Comparison of ENCODE assay signal across 1 cellular context in the genomic region with DNA sequence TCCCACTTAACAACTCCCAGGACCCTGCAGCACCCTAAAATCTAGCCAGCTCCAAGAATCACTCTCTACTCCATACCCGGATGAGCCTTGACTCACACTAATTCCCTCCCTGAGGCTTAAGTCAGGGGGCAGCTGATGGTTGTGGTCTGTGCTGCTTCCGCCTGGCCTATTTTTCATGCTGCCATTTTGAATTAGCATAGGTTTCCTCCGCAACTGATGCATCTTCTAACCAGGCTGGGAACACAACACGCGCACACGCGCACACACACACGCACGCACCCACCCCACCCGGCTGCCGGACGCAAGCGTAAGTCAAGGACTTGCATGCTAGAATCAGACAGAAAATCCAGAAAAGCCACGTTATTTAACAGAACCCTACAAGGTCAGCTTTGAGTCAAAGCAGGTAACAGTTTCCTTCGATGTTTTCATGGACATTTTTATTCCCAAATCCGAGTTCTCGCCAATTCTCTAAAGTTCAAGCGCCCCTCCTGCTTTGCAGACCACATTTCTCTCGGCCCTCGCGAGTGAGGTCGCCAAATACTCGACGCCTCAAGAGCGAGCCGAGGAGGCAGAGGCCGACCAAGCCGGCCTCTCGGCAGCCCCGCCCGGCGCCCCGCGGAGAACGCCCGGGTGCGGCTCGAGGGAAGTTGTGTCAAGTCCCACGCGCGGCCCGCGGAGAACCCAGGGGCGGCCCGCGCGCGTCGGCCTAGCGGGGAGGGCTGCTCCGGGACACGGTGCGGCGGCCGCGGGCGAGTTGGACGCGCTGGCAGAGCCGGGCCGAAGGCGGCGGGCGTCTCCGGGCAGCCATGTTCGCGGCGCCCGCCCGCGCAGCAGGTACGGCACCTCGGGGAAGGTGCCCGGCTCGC.
A peak's percentile ranks its signal among the peaks of the same experiment; 100 is the strongest.
TF ChIP-seq lines count a peak whose summit lies in the region.

No MANE protein-coding gene starts in this region.

TF ChIP-seq in GM12878, 131 proteins besides CTCF, POLR2A, EP300 and RAD21 (continued from another document and continues in another):
- TF ChIP-seq, protein P1, sequence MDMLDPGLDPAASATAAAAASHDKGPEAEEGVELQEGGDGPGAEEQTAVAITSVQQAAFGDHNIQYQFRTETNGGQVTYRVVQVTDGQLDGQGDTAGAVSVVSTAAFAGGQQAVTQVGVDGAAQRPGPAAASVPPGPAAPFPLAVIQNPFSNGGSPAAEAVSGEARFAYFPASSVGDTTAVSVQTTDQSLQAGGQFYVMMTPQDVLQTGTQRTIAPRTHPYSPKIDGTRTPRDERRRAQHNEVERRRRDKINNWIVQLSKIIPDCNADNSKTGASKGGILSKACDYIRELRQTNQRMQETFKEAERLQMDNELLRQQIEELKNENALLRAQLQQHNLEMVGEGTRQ (IDR thresholded peaks at IDR 0.05; ENCODE audit: borderline replicate concordance, low read depth, low read length): no peak; the same call in 1 of the 2 replicates
- no peak for TF ChIP-seq MTA3 (IDR thresholded peaks at IDR 0.05; ENCODE audit: borderline replicate concordance, low read length)
- no peak for TF ChIP-seq NFYA (IDR thresholded peaks at IDR 0.05; ENCODE audit: borderline replicate concordance, low read depth, low read length)
- no peak for TF ChIP-seq TCF3 (IDR thresholded peaks at IDR 0.05; ENCODE audit: borderline replicate concordance, insufficient read depth, low read depth, low read length)
- TF ChIP-seq HDAC2 (IDR thresholded peaks at IDR 0.05): no peak
- peak; percentile 96 for TF ChIP-seq YY1 (IDR thresholded peaks at IDR 0.05; ENCODE audit: low read depth, low read length)
- TF ChIP-seq FOXK2 (IDR thresholded peaks at IDR 0.05): peak; percentile 34; the same call in 1 of the 2 replicates
- TF ChIP-seq KAT2A (conservative IDR thresholded peaks at IDR 0.05; ENCODE audit: control insufficient read depth, low read depth, low read length): no peak
- TF ChIP-seq, protein P2, sequence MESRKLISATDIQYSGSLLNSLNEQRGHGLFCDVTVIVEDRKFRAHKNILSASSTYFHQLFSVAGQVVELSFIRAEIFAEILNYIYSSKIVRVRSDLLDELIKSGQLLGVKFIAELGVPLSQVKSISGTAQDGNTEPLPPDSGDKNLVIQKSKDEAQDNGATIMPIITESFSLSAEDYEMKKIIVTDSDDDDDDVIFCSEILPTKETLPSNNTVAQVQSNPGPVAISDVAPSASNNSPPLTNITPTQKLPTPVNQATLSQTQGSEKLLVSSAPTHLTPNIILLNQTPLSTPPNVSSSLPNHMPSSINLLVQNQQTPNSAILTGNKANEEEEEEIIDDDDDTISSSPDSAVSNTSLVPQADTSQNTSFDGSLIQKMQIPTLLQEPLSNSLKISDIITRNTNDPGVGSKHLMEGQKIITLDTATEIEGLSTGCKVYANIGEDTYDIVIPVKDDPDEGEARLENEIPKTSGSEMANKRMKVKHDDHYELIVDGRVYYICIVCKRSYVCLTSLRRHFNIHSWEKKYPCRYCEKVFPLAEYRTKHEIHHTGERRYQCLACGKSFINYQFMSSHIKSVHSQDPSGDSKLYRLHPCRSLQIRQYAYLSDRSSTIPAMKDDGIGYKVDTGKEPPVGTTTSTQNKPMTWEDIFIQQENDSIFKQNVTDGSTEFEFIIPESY (IDR thresholded peaks at IDR 0.05): no peak
- TF ChIP-seq IKZF2 (IDR thresholded peaks at IDR 0.05): 0 out of 4 replicates have a peak, but pooled peaks of 1 of the 2 experiments have one; percentile 8
- TF ChIP-seq ESRRA (IDR thresholded peaks at IDR 0.05; ENCODE audit: low read length): no peak
- TF ChIP-seq DPF2 (IDR thresholded peaks at IDR 0.05): 0 out of 2 replicates have a peak, but pooled peaks have one; percentile 47
- TF ChIP-seq SREBF1 (IDR thresholded peaks at IDR 0.05; ENCODE audit: low read length): no peak
- TF ChIP-seq CHD2 (IDR thresholded peaks at IDR 0.05; ENCODE audit: borderline replicate concordance, low read depth, low read length): peak; percentile 72; the same call in 1 of the 2 replicates
- peak; percentile 43; the same call in 1 of the 2 replicates for TF ChIP-seq CBFB (IDR thresholded peaks at IDR 0.05; ENCODE audit: low read depth)
- peak; percentile 33; the same call in 1 of the 2 replicates for TF ChIP-seq NRF1 (conservative IDR thresholded peaks at IDR 0.05; ENCODE audit: low read depth, low read length)
- TF ChIP-seq CBX5 (IDR thresholded peaks at IDR 0.05; ENCODE audit: low read depth): 0 out of 2 replicates have a peak, but pooled peaks have one; percentile 33
- TF ChIP-seq SMAD1 (IDR thresholded peaks at IDR 0.05; ENCODE audit: low read depth, partially characterized antibody): peak; percentile 33
- TF ChIP-seq MEF2B (IDR thresholded peaks at IDR 0.05; ENCODE audit: partially characterized antibody, poor library complexity, severe bottlenecking): no peak
- no peak for TF ChIP-seq FOXM1 (IDR thresholded peaks at IDR 0.05; ENCODE audit: low read depth, low read length)
- peak; percentile 66 for TF ChIP-seq IKZF1 (conservative IDR thresholded peaks at IDR 0.05)
- no peak for TF ChIP-seq PAX8 (IDR thresholded peaks at IDR 0.05)
- TF ChIP-seq KDM1A (IDR thresholded peaks at IDR 0.05; ENCODE audit: borderline replicate concordance): no peak
- TF ChIP-seq KLF5 (IDR thresholded peaks at IDR 0.05; ENCODE audit: partially characterized antibody): no peak
- TF ChIP-seq NR2F1 (conservative IDR thresholded peaks at IDR 0.05): 0 out of 2 replicates have a peak, but pooled peaks have one; percentile 17
- TF ChIP-seq ZNF207 (IDR thresholded peaks at IDR 0.05; ENCODE audit: borderline replicate concordance): no peak
- TF ChIP-seq WRNIP1 (IDR thresholded peaks at IDR 0.05; ENCODE audit: borderline replicate concordance, low read depth, low read length): no peak
- TF ChIP-seq, protein P3, sequence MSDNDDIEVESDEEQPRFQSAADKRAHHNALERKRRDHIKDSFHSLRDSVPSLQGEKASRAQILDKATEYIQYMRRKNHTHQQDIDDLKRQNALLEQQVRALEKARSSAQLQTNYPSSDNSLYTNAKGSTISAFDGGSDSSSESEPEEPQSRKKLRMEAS (IDR thresholded peaks at IDR 0.05; ENCODE audit: low read depth, low read length): no peak
- no peak for TF ChIP-seq BRCA1 (IDR thresholded peaks at IDR 0.05; ENCODE audit: low read depth, low read length)
- TF ChIP-seq TARDBP (IDR thresholded peaks at IDR 0.05; ENCODE audit: borderline replicate concordance): peak; percentile 67; the same call in 1 of the 2 replicates
- TF ChIP-seq MTA2 (IDR thresholded peaks at IDR 0.05; ENCODE audit: low read depth): no peak
- no peak for TF ChIP-seq SMAD5 (IDR thresholded peaks at IDR 0.05; ENCODE audit: low read depth)
- TF ChIP-seq JUNB (IDR thresholded peaks at IDR 0.05): no peak
- TF ChIP-seq SP1 (IDR thresholded peaks at IDR 0.05; ENCODE audit: low read depth, low read length): no peak
- TF ChIP-seq, protein P4, sequence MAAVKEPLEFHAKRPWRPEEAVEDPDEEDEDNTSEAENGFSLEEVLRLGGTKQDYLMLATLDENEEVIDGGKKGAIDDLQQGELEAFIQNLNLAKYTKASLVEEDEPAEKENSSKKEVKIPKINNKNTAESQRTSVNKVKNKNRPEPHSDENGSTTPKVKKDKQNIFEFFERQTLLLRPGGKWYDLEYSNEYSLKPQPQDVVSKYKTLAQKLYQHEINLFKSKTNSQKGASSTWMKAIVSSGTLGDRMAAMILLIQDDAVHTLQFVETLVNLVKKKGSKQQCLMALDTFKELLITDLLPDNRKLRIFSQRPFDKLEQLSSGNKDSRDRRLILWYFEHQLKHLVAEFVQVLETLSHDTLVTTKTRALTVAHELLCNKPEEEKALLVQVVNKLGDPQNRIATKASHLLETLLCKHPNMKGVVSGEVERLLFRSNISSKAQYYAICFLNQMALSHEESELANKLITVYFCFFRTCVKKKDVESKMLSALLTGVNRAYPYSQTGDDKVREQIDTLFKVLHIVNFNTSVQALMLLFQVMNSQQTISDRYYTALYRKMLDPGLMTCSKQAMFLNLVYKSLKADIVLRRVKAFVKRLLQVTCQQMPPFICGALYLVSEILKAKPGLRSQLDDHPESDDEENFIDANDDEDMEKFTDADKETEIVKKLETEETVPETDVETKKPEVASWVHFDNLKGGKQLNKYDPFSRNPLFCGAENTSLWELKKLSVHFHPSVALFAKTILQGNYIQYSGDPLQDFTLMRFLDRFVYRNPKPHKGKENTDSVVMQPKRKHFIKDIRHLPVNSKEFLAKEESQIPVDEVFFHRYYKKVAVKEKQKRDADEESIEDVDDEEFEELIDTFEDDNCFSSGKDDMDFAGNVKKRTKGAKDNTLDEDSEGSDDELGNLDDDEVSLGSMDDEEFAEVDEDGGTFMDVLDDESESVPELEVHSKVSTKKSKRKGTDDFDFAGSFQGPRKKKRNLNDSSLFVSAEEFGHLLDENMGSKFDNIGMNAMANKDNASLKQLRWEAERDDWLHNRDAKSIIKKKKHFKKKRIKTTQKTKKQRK (IDR thresholded peaks at IDR 0.05; ENCODE audit: low read depth, low read length): no peak
- TF ChIP-seq, protein P5, sequence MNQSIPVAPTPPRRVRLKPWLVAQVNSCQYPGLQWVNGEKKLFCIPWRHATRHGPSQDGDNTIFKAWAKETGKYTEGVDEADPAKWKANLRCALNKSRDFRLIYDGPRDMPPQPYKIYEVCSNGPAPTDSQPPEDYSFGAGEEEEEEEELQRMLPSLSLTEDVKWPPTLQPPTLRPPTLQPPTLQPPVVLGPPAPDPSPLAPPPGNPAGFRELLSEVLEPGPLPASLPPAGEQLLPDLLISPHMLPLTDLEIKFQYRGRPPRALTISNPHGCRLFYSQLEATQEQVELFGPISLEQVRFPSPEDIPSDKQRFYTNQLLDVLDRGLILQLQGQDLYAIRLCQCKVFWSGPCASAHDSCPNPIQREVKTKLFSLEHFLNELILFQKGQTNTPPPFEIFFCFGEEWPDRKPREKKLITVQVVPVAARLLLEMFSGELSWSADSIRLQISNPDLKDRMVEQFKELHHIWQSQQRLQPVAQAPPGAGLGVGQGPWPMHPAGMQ (IDR thresholded peaks at IDR 0.05; ENCODE audit: borderline replicate concordance): no peak
- TF ChIP-seq ZNF622 (IDR thresholded peaks at IDR 0.05): no peak
- TF ChIP-seq STAT3 (IDR thresholded peaks at IDR 0.05; ENCODE audit: low read depth, low read length): no peak
- TF ChIP-seq TCF7 (IDR thresholded peaks at IDR 0.05; ENCODE audit: borderline replicate concordance): no peak
- TF ChIP-seq MYB (IDR thresholded peaks at IDR 0.05; ENCODE audit: borderline replicate concordance, low read depth, low read length): no peak
- peak; percentile 92 for TF ChIP-seq RUNX3 (IDR thresholded peaks at IDR 0.05; ENCODE audit: low read length)
- TF ChIP-seq EZH2 (IDR thresholded peaks at IDR 0.05; ENCODE audit: borderline replicate concordance, control insufficient read depth, low read depth, low read length): no peak
- TF ChIP-seq, protein P6, sequence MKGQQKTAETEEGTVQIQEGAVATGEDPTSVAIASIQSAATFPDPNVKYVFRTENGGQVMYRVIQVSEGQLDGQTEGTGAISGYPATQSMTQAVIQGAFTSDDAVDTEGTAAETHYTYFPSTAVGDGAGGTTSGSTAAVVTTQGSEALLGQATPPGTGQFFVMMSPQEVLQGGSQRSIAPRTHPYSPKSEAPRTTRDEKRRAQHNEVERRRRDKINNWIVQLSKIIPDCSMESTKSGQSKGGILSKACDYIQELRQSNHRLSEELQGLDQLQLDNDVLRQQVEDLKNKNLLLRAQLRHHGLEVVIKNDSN (IDR thresholded peaks at IDR 0.05; ENCODE audit: borderline replicate concordance, extremely low read length, insufficient read depth, low read depth, low read length): no peak
- no peak for TF ChIP-seq STAT1 (conservative IDR thresholded peaks at IDR 0.05)
- peak in 1 of 2 experiments; percentile 44; a peak in 1 of 4 replicates for TF ChIP-seq ETV6 (conservative IDR thresholded peaks at IDR 0.05 in 1 of 2, IDR thresholded peaks at IDR 0.05 in 1 of 2; ENCODE audit: borderline replicate concordance in 1 of 2, low read depth in 1 of 2)
- TF ChIP-seq, protein P7, sequence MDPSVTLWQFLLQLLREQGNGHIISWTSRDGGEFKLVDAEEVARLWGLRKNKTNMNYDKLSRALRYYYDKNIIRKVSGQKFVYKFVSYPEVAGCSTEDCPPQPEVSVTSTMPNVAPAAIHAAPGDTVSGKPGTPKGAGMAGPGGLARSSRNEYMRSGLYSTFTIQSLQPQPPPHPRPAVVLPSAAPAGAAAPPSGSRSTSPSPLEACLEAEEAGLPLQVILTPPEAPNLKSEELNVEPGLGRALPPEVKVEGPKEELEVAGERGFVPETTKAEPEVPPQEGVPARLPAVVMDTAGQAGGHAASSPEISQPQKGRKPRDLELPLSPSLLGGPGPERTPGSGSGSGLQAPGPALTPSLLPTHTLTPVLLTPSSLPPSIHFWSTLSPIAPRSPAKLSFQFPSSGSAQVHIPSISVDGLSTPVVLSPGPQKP (IDR thresholded peaks at IDR 0.05; ENCODE audit: low read depth, low read length): peak; percentile 40; the same call in 1 of the 2 replicates
- TF ChIP-seq SUZ12 (IDR thresholded peaks at IDR 0.05; ENCODE audit: unreplicated experiment): no peak
- TF ChIP-seq EGR1 (IDR thresholded peaks at IDR 0.05; ENCODE audit: borderline replicate concordance in 1 of 2, low read depth in 2 of 2, low read length in 2 of 2): no peak
- TF ChIP-seq RBBP5 (conservative IDR thresholded peaks at IDR 0.05): no peak
- no peak for TF ChIP-seq ZNF384 (IDR thresholded peaks at IDR 0.05; ENCODE audit: borderline replicate concordance, low read depth, low read length)
- no peak for TF ChIP-seq RFX5 (IDR thresholded peaks at IDR 0.05; ENCODE audit: low read depth, low read length)
- TF ChIP-seq, protein P8, sequence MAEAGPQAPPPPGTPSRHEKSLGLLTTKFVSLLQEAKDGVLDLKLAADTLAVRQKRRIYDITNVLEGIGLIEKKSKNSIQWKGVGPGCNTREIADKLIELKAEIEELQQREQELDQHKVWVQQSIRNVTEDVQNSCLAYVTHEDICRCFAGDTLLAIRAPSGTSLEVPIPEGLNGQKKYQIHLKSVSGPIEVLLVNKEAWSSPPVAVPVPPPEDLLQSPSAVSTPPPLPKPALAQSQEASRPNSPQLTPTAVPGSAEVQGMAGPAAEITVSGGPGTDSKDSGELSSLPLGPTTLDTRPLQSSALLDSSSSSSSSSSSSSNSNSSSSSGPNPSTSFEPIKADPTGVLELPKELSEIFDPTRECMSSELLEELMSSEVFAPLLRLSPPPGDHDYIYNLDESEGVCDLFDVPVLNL (IDR thresholded peaks at IDR 0.05; ENCODE audit: low read depth, low read length): no peak
- TF ChIP-seq SREBF2 (IDR thresholded peaks at IDR 0.05; ENCODE audit: low read length): no peak
